15 cellular contexts compared by ENCODE assay signal in genomic region chr4:183909187-183909586, GRCh38. TPM values are rescaled to one million over a fixed set of nuclear protein-coding genes. Genes with fewer than 3 reads are reported as not detected.
DNase-seq lines count a peak whose midpoint lies in the region; ATAC-seq and TF ChIP-seq lines count a peak whose summit lies in the region.
"Had no signal": no experiment of that assay in that cellular context is flagged by ENCODE, and none has a peak within 500 bp of the region (broad histone marks: within the 10 kb centered on the region; RNA-seq: fewer than 3 reads in every experiment).

No MANE protein-coding gene starts in this region.

- H3K4me1 Mint-ChIP-seq in WTC11 = peaks cover 15% of the 10 kb centered on the region
- peaks cover 11% of the 10 kb centered on the region for H3K4me1 Mint-ChIP-seq in glutamatergic neuron (ENCODE audit: low read depth, unreplicated experiment)
- peaks cover 26% of the 10 kb centered on the region for H3K4me1 Mint-ChIP-seq in nephron

- no peak overlapping the region for H3K4me3 ChIP-seq in foreskin fibroblast (ENCODE audit: low read depth in 1 of 2, low read length in 2 of 2)
- H3K4me3 ChIP-seq: BLaER1 treated with 17β-estradiol and CSF1 and Interleukin-3, amounts not matched to agents 10 nM and 100 nM; GM12878; GM23248 had no signal

- CTCF ChIA-PET in WTC11 (lab: Charles Lee) = interaction anchor here (1.2 kb wide), 1 partner anchor 188 kb away, joined by 4 read pairs; no protein-coding TSS in a partner anchor

- H3K36me3 Mint-ChIP-seq in WTC11 (0 out of 2 replicates have a peak, but pooled peaks cover under 1% of the 10 kb centered on the region), glutamatergic neuron (ENCODE audit: unreplicated experiment) (no peaks in the 10 kb centered on the region), nephron (ENCODE audit: low read depth) (peaks cover 4% of the 10 kb centered on the region)

- POLR2A ChIA-PET in WTC11 (lab: Charles Lee) = no interaction called here

- ATAC-seq in WTC11 (no peak), HG02938 (IDR thresholded peaks at IDR 0.05; ENCODE audit: unreplicated experiment) (no peak)
- ATAC-seq: GM12878 had no signal

- H3K4me3 Mint-ChIP-seq in WTC11 = peak overlapping the region; percentile 93
- peak overlapping the region; percentile 93 for H3K4me3 Mint-ChIP-seq in glutamatergic neuron (ENCODE audit: unreplicated experiment)
- peak overlapping the region in 2 of 3 experiments; percentile 86 to 91 for H3K4me3 Mint-ChIP-seq in nephron
- H3K4me3 Mint-ChIP-seq: CD4-positive, alpha-beta T cell had no signal

- H3K27ac Mint-ChIP-seq in WTC11 (no peak overlapping the region), glutamatergic neuron (ENCODE audit: unreplicated experiment) (no peak overlapping the region), nephron (no peak overlapping the region)
- H3K27ac Mint-ChIP-seq: CD4-positive, alpha-beta T cell; H9 had no signal

- no peak for DNase-seq in WTC11 (ENCODE audit: low spot score)
- DNase-seq in glutamatergic neuron = no peak
- DNase-seq in foreskin fibroblast = no peak
- DNase-seq in hippocampal formation (lab: John Stamatoyannopoulos, UW) = no peak
- DNase-seq in C1 segment of cervical spinal cord (lab: John Stamatoyannopoulos, UW) = no peak
- DNase-seq: ACHN; CD4-positive, alpha-beta T cell; DMS79; GM23248; H9 had no signal

- no peak for TF ChIP-seq CTCF in WTC11 (IDR thresholded peaks at IDR 0.05)
- TF ChIP-seq CTCF in glutamatergic neuron (IDR thresholded peaks at IDR 0.05; ENCODE audit: partially characterized antibody, unreplicated experiment) = no peak
- TF ChIP-seq CTCF in nephron (IDR thresholded peaks at IDR 0.05; ENCODE audit: unreplicated experiment in 3 of 3) = no peak
- no peak for TF ChIP-seq CTCF in foreskin fibroblast (IDR thresholded peaks at IDR 0.05; ENCODE audit: low read depth, low read length)

- peaks cover 19% of the 10 kb centered on the region for H3K27me3 Mint-ChIP-seq in WTC11 (ENCODE audit: low read depth)
- H3K27me3 Mint-ChIP-seq in glutamatergic neuron (ENCODE audit: unreplicated experiment) = peaks cover 5% of the 10 kb centered on the region
- peaks cover 12% of the 10 kb centered on the region for H3K27me3 Mint-ChIP-seq in nephron (ENCODE audit: low read depth)

- no peaks in the 10 kb centered on the region for H3K9me3 Mint-ChIP-seq in WTC11
- H3K9me3 Mint-ChIP-seq in glutamatergic neuron (ENCODE audit: unreplicated experiment) = peaks cover 17% of the 10 kb centered on the region
- no peaks in the 10 kb centered on the region for H3K9me3 Mint-ChIP-seq in nephron
- H3K9me3 Mint-ChIP-seq: CD4-positive, alpha-beta T cell had no signal

TF ChIP-seq in WTC11, 78 proteins besides CTCF, POLR2A, EP300 and RAD21:
- no peak for TF ChIP-seq NR2C2 (CRISPR knock-in tag; IDR thresholded peaks at IDR 0.05)
- TF ChIP-seq, protein P1, sequence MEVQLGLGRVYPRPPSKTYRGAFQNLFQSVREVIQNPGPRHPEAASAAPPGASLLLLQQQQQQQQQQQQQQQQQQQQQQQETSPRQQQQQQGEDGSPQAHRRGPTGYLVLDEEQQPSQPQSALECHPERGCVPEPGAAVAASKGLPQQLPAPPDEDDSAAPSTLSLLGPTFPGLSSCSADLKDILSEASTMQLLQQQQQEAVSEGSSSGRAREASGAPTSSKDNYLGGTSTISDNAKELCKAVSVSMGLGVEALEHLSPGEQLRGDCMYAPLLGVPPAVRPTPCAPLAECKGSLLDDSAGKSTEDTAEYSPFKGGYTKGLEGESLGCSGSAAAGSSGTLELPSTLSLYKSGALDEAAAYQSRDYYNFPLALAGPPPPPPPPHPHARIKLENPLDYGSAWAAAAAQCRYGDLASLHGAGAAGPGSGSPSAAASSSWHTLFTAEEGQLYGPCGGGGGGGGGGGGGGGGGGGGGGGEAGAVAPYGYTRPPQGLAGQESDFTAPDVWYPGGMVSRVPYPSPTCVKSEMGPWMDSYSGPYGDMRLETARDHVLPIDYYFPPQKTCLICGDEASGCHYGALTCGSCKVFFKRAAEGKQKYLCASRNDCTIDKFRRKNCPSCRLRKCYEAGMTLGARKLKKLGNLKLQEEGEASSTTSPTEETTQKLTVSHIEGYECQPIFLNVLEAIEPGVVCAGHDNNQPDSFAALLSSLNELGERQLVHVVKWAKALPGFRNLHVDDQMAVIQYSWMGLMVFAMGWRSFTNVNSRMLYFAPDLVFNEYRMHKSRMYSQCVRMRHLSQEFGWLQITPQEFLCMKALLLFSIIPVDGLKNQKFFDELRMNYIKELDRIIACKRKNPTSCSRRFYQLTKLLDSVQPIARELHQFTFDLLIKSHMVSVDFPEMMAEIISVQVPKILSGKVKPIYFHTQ (CRISPR knock-in tag; IDR thresholded peaks at IDR 0.05) = no peak
- TF ChIP-seq MYBL2 (CRISPR knock-in tag; IDR thresholded peaks at IDR 0.05) = no peak
- TF ChIP-seq SOX15 (CRISPR knock-in tag; IDR thresholded peaks at IDR 0.05) = no peak
- no peak for TF ChIP-seq OVOL2 (CRISPR knock-in tag; IDR thresholded peaks at IDR 0.05; ENCODE audit: borderline replicate concordance)
- TF ChIP-seq, protein P2, sequence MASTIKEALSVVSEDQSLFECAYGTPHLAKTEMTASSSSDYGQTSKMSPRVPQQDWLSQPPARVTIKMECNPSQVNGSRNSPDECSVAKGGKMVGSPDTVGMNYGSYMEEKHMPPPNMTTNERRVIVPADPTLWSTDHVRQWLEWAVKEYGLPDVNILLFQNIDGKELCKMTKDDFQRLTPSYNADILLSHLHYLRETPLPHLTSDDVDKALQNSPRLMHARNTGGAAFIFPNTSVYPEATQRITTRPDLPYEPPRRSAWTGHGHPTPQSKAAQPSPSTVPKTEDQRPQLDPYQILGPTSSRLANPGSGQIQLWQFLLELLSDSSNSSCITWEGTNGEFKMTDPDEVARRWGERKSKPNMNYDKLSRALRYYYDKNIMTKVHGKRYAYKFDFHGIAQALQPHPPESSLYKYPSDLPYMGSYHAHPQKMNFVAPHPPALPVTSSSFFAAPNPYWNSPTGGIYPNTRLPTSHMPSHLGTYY (CRISPR knock-in tag; IDR thresholded peaks at IDR 0.05) = no peak
- TF ChIP-seq PREB (CRISPR knock-in tag; IDR thresholded peaks at IDR 0.05; ENCODE audit: borderline replicate concordance) = no peak
- no peak for TF ChIP-seq ZNF281 (CRISPR knock-in tag; IDR thresholded peaks at IDR 0.05)
- TF ChIP-seq, protein P3, sequence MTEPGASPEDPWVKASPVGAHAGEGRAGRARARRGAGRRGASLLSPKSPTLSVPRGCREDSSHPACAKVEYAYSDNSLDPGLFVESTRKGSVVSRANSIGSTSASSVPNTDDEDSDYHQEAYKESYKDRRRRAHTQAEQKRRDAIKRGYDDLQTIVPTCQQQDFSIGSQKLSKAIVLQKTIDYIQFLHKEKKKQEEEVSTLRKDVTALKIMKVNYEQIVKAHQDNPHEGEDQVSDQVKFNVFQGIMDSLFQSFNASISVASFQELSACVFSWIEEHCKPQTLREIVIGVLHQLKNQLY (CRISPR knock-in tag; IDR thresholded peaks at IDR 0.05) = no peak
- no peak for TF ChIP-seq TCF7 (CRISPR knock-in tag; IDR thresholded peaks at IDR 0.05; ENCODE audit: low read depth)
- no peak for TF ChIP-seq HMGA2 (CRISPR knock-in tag; IDR thresholded peaks at IDR 0.05)
TF ChIP-seq in WTC11: peak in this region for 0.

RNA-seq across cellular contexts. Expression of gene STOX2, which starts 4.1 kb away (rescaled TPM):
- 23.1 to 31.6 TPM (median 24.9 TPM) in 3 replicates for total RNA-seq in WTC11 (2021)
- 26.7 TPM for total RNA-seq in glutamatergic neuron (ENCODE audit: unreplicated experiment)
- total RNA-seq: CD4-positive, alpha-beta T cell; G401; GM23248 had no signal
